In genomic region chr1:182839209-182840065, GRCh38 we compare ENCODE assay signal across 8 cellular contexts. TPM values are rescaled to one million over a fixed set of nuclear protein-coding genes. Genes with fewer than 3 reads are reported as not detected.
DNase-seq lines count a peak whose midpoint lies in the region; ATAC-seq, FAIRE-seq and TF ChIP-seq lines count a peak whose summit lies in the region.

Gene DHX9 (plus strand): TSS chr1:182839347. CDS start chr1:182842567, 3,220 bp downstream.

- no peak for TF ChIP-seq EP300 in upper lobe of left lung (IDR thresholded peaks at IDR 0.05)

- peaks cover 0 to 45% (median 30%) of the 10 kb centered on the region in 12 donors for H3K4me1 ChIP-seq in heart left ventricle
- peaks cover 30 to 38% (median 33%) of the 10 kb centered on the region in 4 donors for H3K4me1 ChIP-seq in upper lobe of left lung

- peak in 5 of 12 donors; percentile 16 to 41 (median 30) for TF ChIP-seq CTCF in heart left ventricle (IDR thresholded peaks at IDR 0.05)
- TF ChIP-seq CTCF in upper lobe of left lung (IDR thresholded peaks at IDR 0.05), result peak in 4 of 6 experiments; percentile 8 to 68 (median 56)

- H3K9me3 ChIP-seq in heart left ventricle (no peaks in the 10 kb centered on the region), upper lobe of left lung (no peaks in the 10 kb centered on the region)

- H3K4me3 ChIP-seq in heart left ventricle, result peak within 1 kb of the TSS; percentile 52 to 96 (median 82)
- H3K4me3 ChIP-seq in upper lobe of left lung, result peak within 1 kb of the TSS; percentile 63 to 94 (median 82)

- peak; percentile 99 for FAIRE-seq in GM12891 (lab: Jason Lieb, UNC)

- intact Hi-C loops in heart left ventricle (cut with DNase I), result no loop called here
- intact Hi-C loops in posterior cingulate gyrus (cut with DNase I), result loop anchor here (2.0 kb wide), 1 partner anchor 51 kb away; the partner anchor contains the start of gene NPL

- peak; percentile 96 for TF ChIP-seq POLR2A in GM12891 (IDR thresholded peaks at IDR 0.05; ENCODE audit: low read depth, low read length)
- peak in 1 of 2 donors; percentile 75 for TF ChIP-seq POLR2A in heart left ventricle (IDR thresholded peaks at IDR 0.05)
- peak in 3 of 4 donors; percentile 57 to 96 (median 95) for TF ChIP-seq POLR2A in upper lobe of left lung (IDR thresholded peaks at IDR 0.05)

- H3K27ac ChIP-seq in adipose tissue (ENCODE audit: low read depth, low read length) (peak within 1 kb of the TSS; percentile 51), heart left ventricle (peak within 1 kb of the TSS; percentile 79 to 97 (median 88)), upper lobe of left lung (peak within 1 kb of the TSS; percentile 93 to 95 (median 94))

- peak; percentile 86 for DNase-seq in GM12891 (ENCODE audit: insufficient read length, low spot score)
- peak; percentile 94 for DNase-seq in NCI-H1436 (lab: John Stamatoyannopoulos, UW)
- peak; percentile 93 for DNase-seq in T follicular helper cell (ENCODE audit: low read depth)
- peak; percentile 93 to 98 (median 96) for DNase-seq in heart left ventricle
- DNase-seq in posterior cingulate gyrus, result peak; percentile 87 to 98 (median 92)
- DNase-seq in upper lobe of left lung, result peak; percentile 93 to 100

- 0 to 1% (median 0%) methylated on average over 72 to 92 of the region's 92 CpGs for WGBS in adipose tissue, 3 donors
- 0 to 1% (median 1%) methylated on average over 29 to 92 of the region's 92 CpGs for WGBS in heart left ventricle, 4 donors
- WGBS in upper lobe of left lung, 2 donors, result 0 to 1% methylated on average over 39 to 62 of the region's 92 CpGs

- ATAC-seq in HG02840 (IDR thresholded peaks at IDR 0.05; ENCODE audit: low FRiP score, unreplicated experiment) (peak; percentile 80), heart left ventricle (peak; percentile 81 to 95 (median 94)), upper lobe of left lung (ENCODE audit: low FRiP score in 2 of 2) (peak; percentile 96 to 97)

- H3K36me3 ChIP-seq in heart left ventricle (peaks cover 0 to 23% (median 20%) of the 10 kb centered on the region in 9 donors), upper lobe of left lung (peaks cover 0 to 16% (median 8%) of the 10 kb centered on the region in 4 donors)

- no peaks in the 10 kb centered on the region for H3K27me3 ChIP-seq in heart left ventricle
- H3K27me3 ChIP-seq in upper lobe of left lung, result no peaks in the 10 kb centered on the region

TF ChIP-seq in GM12891, 5 proteins besides CTCF, POLR2A, EP300 and RAD21:
- TF ChIP-seq SPI1 (IDR thresholded peaks at IDR 0.05; ENCODE audit: low read depth, low read length), result peak; percentile 45; the same call in 1 of the 2 replicates
- peak; percentile 98 for TF ChIP-seq POLR2AphosphoS5 (IDR thresholded peaks at IDR 0.05; ENCODE audit: low read depth, low read length)
- TF ChIP-seq TAF1 (IDR thresholded peaks at IDR 0.05; ENCODE audit: low read depth, low read length), result peak; percentile 89
- no peak for TF ChIP-seq PAX5 (IDR thresholded peaks at IDR 0.05; ENCODE audit: insufficient read depth, low read length, severe bottlenecking)
- peak; percentile 75 for TF ChIP-seq POU2F2 (IDR thresholded peaks at IDR 0.05; ENCODE audit: low read depth, low read length)

RNA-seq across cellular contexts. Expression of gene DHX9, which starts in this region (rescaled TPM):
- 107 TPM for polyA plus RNA-seq in GM12891 (2012; ENCODE audit: low read depth, missing spikeins)
- polyA plus RNA-seq in adipose tissue (10 to 100 TPM; 39.8 to 68.6 (median 57.2) TPM), heart left ventricle (10 to 100 TPM; 22.6 to 82.9 TPM)
- total RNA-seq in heart left ventricle (10 to 100 TPM; 42.0 to 69.4 (median 60.9) TPM), upper lobe of left lung (100 to 1,000 TPM in 2 of 6 donors, 10 to 100 TPM in 4; 53.4 to 134 (median 91.7) TPM)

Comparison
In these comparisons a context has a peak if more than half of its experiments do, and no peak if none do; other contexts are left out.
1. Peak in every context shown above with its lines: DNase-seq, ATAC-seq, H3K4me3 ChIP-seq and H3K27ac ChIP-seq.